Comparison of ENCODE assay signal across 1 cellular context in genomic region chr1:27603962-27604578, GRCh38.
A peak's percentile ranks its signal among the peaks of the same experiment; 100 is the strongest.
TF ChIP-seq lines count a peak whose summit lies in the region.

TSS of gene AHDC1 (minus strand) at chr1:27604144. CDS start at chr1:27552115, 52,029 bp downstream.

TF ChIP-seq in HEK293, 187 proteins besides CTCF, POLR2A, EP300 and RAD21 (continued from another document):
- TF ChIP-seq, protein P1, sequence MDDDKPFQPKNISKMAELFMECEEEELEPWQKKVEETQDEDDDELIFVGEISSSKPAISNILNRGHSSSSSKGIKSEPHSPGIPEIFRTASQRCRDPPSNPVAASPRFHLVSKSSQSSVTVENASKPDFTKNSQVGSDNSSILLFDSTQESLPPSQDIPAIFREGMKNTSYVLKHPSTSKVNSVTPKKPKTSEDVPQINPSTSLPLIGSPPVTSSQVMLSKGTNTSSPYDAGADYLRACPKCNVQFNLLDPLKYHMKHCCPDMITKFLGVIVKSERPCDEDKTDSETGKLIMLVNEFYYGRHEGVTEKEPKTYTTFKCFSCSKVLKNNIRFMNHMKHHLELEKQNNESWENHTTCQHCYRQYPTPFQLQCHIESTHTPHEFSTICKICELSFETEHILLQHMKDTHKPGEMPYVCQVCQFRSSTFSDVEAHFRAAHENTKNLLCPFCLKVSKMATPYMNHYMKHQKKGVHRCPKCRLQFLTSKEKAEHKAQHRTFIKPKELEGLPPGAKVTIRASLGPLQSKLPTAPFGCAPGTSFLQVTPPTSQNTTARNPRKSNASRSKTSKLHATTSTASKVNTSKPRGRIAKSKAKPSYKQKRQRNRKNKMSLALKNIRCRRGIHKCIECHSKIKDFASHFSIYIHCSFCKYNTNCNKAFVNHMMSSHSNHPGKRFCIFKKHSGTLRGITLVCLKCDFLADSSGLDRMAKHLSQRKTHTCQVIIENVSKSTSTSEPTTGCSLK (tag by site-specific recombination; IDR thresholded peaks at IDR 0.05): no peak
- TF ChIP-seq ZIC2 (tag by site-specific recombination; IDR thresholded peaks at IDR 0.05): peak; percentile 31; the same call in 1 of the 2 replicates
- TF ChIP-seq ZNF600 (tag by site-specific recombination; IDR thresholded peaks at IDR 0.05): peak; percentile 65; the same call in 1 of the 2 replicates
- TF ChIP-seq ZNF501 (tag by site-specific recombination; IDR thresholded peaks at IDR 0.05): peak; percentile 76; the same call in 1 of the 2 replicates
- TF ChIP-seq ATF2 (tag by site-specific recombination; IDR thresholded peaks at IDR 0.05; ENCODE audit: low read depth): no peak
- TF ChIP-seq OSR2 (tag by site-specific recombination; IDR thresholded peaks at IDR 0.05): no peak
- peak; percentile 28; the same call in 1 of the 2 replicates for TF ChIP-seq ZSCAN23 (tag by site-specific recombination; IDR thresholded peaks at IDR 0.05)
- TF ChIP-seq ZNF366 (tag by site-specific recombination; conservative IDR thresholded peaks at IDR 0.05): peak; percentile 98
- peak; percentile 92 for TF ChIP-seq ZNF341 (tag by site-specific recombination; IDR thresholded peaks at IDR 0.05; ENCODE audit: low read depth)
- no peak for TF ChIP-seq ZNF544 (tag by site-specific recombination; IDR thresholded peaks at IDR 0.05)
- TF ChIP-seq ZBTB49 (tag by site-specific recombination; IDR thresholded peaks at IDR 0.05; ENCODE audit: low read depth): no peak
- peak; percentile 97 for TF ChIP-seq ZNF610 (tag by site-specific recombination; IDR thresholded peaks at IDR 0.05; ENCODE audit: borderline replicate concordance)
- TF ChIP-seq, protein P2, sequence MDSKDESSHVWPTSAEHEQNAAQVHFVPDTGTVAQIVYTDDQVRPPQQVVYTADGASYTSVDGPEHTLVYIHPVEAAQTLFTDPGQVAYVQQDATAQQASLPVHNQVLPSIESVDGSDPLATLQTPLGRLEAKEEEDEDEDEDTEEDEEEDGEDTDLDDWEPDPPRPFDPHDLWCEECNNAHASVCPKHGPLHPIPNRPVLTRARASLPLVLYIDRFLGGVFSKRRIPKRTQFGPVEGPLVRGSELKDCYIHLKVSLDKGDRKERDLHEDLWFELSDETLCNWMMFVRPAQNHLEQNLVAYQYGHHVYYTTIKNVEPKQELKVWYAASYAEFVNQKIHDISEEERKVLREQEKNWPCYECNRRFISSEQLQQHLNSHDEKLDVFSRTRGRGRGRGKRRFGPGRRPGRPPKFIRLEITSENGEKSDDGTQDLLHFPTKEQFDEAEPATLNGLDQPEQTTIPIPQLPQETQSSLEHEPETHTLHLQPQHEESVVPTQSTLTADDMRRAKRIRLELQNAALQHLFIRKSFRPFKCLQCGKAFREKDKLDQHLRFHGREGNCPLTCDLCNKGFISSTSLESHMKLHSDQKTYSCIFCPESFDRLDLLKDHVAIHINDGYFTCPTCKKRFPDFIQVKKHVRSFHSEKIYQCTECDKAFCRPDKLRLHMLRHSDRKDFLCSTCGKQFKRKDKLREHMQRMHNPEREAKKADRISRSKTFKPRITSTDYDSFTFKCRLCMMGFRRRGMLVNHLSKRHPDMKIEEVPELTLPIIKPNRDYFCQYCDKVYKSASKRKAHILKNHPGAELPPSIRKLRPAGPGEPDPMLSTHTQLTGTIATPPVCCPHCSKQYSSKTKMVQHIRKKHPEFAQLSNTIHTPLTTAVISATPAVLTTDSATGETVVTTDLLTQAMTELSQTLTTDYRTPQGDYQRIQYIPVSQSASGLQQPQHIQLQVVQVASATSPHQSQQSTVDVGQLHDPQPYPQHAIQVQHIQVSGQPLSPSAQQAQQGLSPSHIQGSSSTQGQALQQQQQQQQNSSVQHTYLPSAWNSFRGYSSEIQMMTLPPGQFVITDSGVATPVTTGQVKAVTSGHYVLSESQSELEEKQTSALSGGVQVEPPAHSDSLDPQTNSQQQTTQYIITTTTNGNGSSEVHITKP (tag by site-specific recombination; IDR thresholded peaks at IDR 0.05): peak; percentile 49; the same call in 1 of the 2 replicates
- TF ChIP-seq KLF8 (tag by site-specific recombination; IDR thresholded peaks at IDR 0.05): peak; percentile 90
- peak; percentile 92 for TF ChIP-seq ZSCAN30 (tag by site-specific recombination; IDR thresholded peaks at IDR 0.05)
- peak; percentile 67 for TF ChIP-seq SP3 (tag by site-specific recombination; IDR thresholded peaks at IDR 0.05)
- TF ChIP-seq WT1 (tag by site-specific recombination; IDR thresholded peaks at IDR 0.05): 0 out of 2 replicates have a peak, but pooled peaks have one; percentile 41
- TF ChIP-seq, protein P3, sequence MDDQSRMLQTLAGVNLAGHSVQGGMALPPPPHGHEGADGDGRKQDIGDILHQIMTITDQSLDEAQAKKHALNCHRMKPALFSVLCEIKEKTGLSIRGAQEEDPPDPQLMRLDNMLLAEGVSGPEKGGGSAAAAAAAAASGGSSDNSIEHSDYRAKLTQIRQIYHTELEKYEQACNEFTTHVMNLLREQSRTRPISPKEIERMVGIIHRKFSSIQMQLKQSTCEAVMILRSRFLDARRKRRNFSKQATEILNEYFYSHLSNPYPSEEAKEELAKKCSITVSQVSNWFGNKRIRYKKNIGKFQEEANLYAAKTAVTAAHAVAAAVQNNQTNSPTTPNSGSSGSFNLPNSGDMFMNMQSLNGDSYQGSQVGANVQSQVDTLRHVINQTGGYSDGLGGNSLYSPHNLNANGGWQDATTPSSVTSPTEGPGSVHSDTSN (CRISPR knock-in tag; IDR thresholded peaks at IDR 0.05): no peak
- peak; percentile 82 for TF ChIP-seq GLIS1 (tag by site-specific recombination; IDR thresholded peaks at IDR 0.05)
- no peak for TF ChIP-seq MZF1 (tag by site-specific recombination; IDR thresholded peaks at IDR 0.05; ENCODE audit: borderline replicate concordance)
- peak; percentile 41; the same call in 1 of the 2 replicates for TF ChIP-seq ZFP69B (tag by site-specific recombination; IDR thresholded peaks at IDR 0.05)
- peak; percentile 86 for TF ChIP-seq KLF17 (tag by site-specific recombination; IDR thresholded peaks at IDR 0.05)
- TF ChIP-seq ZFP3 (tag by site-specific recombination; IDR thresholded peaks at IDR 0.05; ENCODE audit: low read depth): no peak
TF ChIP-seq in HEK293: peak in this region for 52.
